In the genomic region with DNA sequence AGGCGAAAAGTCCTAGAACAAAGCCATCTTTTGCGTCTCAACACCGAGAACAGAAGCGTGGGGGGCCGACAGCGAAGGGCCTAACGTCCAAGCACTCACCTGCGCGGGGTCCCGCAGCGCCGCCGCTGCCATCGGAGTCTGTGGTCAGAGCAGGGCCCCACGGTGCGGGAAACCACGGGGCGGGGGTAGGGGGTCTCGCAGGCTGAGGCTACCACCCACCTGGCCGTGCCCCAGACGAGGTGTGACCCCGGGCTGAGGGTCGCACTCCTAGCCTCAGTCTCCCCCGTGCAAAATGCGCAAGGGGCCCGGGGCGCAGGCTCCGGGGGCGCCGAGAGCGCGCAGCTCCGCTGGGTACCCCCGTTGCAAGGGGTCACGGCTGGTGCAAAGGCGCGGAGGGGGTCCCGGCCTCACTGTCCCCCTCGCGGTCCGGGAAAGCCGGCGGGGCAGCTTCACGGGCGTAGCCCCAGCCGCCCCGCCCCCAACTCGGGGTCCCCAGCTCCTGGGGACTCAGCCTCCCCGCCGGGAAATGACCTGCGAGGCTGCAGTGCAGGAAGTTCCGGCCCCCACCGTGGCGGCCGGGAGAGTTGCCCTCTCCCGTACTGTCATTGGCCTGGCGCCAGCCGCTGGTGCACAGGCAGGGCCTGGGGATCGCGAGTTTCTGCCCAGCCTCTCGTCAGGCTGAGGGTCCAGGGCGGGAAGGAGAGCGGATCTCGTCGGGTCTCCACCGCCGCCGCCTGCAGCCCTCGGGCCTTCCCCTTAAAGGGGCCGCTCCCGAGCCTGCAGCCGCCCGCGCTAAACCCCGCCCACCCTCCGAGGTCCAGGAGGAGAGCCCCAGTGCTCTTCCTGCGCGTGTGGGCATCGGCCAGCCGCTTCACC, we compare ENCODE assay signal across 8 cellular contexts. TPM values are rescaled to one million over a fixed set of nuclear protein-coding genes. Genes with fewer than 3 reads are reported as not detected.
DNase-seq lines count a peak whose midpoint lies in the region; ATAC-seq and TF ChIP-seq lines count a peak whose summit lies in the region.

A gene (minus strand): TSS at position 699 of the 876 bp plus-strand sequence. CDS start 567 bp downstream, at position 132.

- ATAC-seq in CD4-positive, alpha-beta T cell (ENCODE audit: poor library complexity) = peak; percentile 63
- ATAC-seq in GM19455 (IDR thresholded peaks at IDR 0.05; ENCODE audit: unreplicated experiment) (peak; percentile 74), GM18873 (IDR thresholded peaks at IDR 0.05; ENCODE audit: low FRiP score, unreplicated experiment) (no peak)

- H3K4me2 ChIP-seq in SU-DHL-6 (ENCODE audit: low read depth, low read length, poor library complexity, severe bottlenecking) = peak within 1 kb of the TSS; percentile 65

- POLR2A ChIA-PET in CD4-positive, alpha-beta T cell (lab: Charles Lee) = interaction anchor here (1.3 to 3.7 kb wide), 8 partner anchors 9 to 286 kb away, joined by 3 to 46 read pairs (median 6); a partner anchor contains a TSS

- peak within 1 kb of the TSS; percentile 96 for H3K4me3 Mint-ChIP-seq in CD4-positive, alpha-beta T cell

- H4K20me1 ChIP-seq in SU-DHL-6 (ENCODE audit: low read depth, low read length) = no peaks in the 10 kb centered on the region

- in situ Hi-C loops in KBM-7 (cut with MboI; ENCODE audit: low pct_unique_long_range_greater_than_20kb, low sequenced_read_pairs) = no loop called here

- H3K27me3 ChIP-seq in CD4-positive, alpha-beta T cell (ENCODE audit: control insufficient read depth, insufficient read depth, low read length) = no peaks in the 10 kb centered on the region
- H3K27me3 ChIP-seq in SU-DHL-6 (ENCODE audit: low read length) = no peaks in the 10 kb centered on the region
- H3K27me3 ChIP-seq in right atrium auricular region = no peaks in the 10 kb centered on the region
- H3K27me3 ChIP-seq in prostate gland (replicated peaks; ENCODE audit: insufficient read depth) = no peaks in the 10 kb centered on the region

- peaks cover 48% of the 10 kb centered on the region for H3K9me3 ChIP-seq in CD4-positive, alpha-beta T cell (ENCODE audit: control insufficient read depth, low read length)
- H3K9me3 ChIP-seq in SU-DHL-6 (ENCODE audit: insufficient read depth, low read length) (peaks cover 26% of the 10 kb centered on the region; the same call in 1 of the 2 replicates), right atrium auricular region (peaks cover 17 to 28% of the 10 kb centered on the region in 2 donors), prostate gland (peaks cover 5% of the 10 kb centered on the region)

- peak within 1 kb of the TSS; percentile 57 for H3K27ac ChIP-seq in CD4-positive, alpha-beta T cell (ENCODE audit: low read depth, low read length)
- no peak within 1 kb of the TSS for H3K27ac ChIP-seq in SU-DHL-6 (ENCODE audit: low read depth, low read length)
- H3K27ac ChIP-seq in right atrium auricular region = peak within 1 kb of the TSS; percentile 38 to 66
- H3K27ac ChIP-seq in prostate gland = peak within 1 kb of the TSS; percentile 36 to 41

- peak within 1 kb of the TSS; percentile 72 for H3K9ac ChIP-seq in SU-DHL-6 (ENCODE audit: low read length)

- H3K4me1 ChIP-seq in right atrium auricular region (peaks cover 0 to 23% of the 10 kb centered on the region in 2 donors), prostate gland (replicated peaks) (no peaks in the 10 kb centered on the region)

- peaks cover 76% of the 10 kb centered on the region for H3K36me3 Mint-ChIP-seq in CD4-positive, alpha-beta T cell (ENCODE audit: low read depth)

- H3K9me2 ChIP-seq in SU-DHL-6 (replicated peaks; ENCODE audit: insufficient read depth, low read length) = no peaks in the 10 kb centered on the region

- no peak for TF ChIP-seq CTCF in CD4-positive, alpha-beta T cell (IDR thresholded peaks at IDR 0.05)
- TF ChIP-seq CTCF in SU-DHL-6 (IDR thresholded peaks at IDR 0.05; ENCODE audit: insufficient read depth, low read length, poor library complexity, severe bottlenecking) = no peak
- no peak for TF ChIP-seq CTCF in right atrium auricular region (IDR thresholded peaks at IDR 0.05)
- TF ChIP-seq CTCF in prostate gland (IDR thresholded peaks at IDR 0.05) = no peak

- DNase-seq in CD4-positive, alpha-beta T cell = peak in 9 of 10 experiments; percentile 9 to 59 (median 35)
- peak; percentile 50 for DNase-seq in KBM-7
- peak in 34 of 56 donors; percentile 6 to 67 (median 28) for DNase-seq in amygdala (lab: John Stamatoyannopoulos, UW)
- peak; percentile 62 for DNase-seq in right atrium auricular region (ENCODE audit: low spot score)
- peak; percentile 32 for DNase-seq in prostate gland (ENCODE audit: low spot score)

- intact Hi-C loops in CD4-positive, alpha-beta T cell (cut with DNase I, micrococcal nuclease) = loop anchor here in 1 of 2 experiments (2.0 to 5.0 kb wide), 2 partner anchors 17 to 191 kb away; a partner anchor contains a TSS
- intact Hi-C loops in prostate gland (cut with DNase I) = no loop called here

- H3K27ac Mint-ChIP-seq in CD4-positive, alpha-beta T cell = peak within 1 kb of the TSS; percentile 89

- peaks cover 23% of the 10 kb centered on the region for H3K9me3 Mint-ChIP-seq in CD4-positive, alpha-beta T cell

- H3K36me3 ChIP-seq in SU-DHL-6 (ENCODE audit: low read length) (peaks cover 9% of the 10 kb centered on the region), right atrium auricular region (peaks cover 21% of the 10 kb centered on the region), prostate gland (peaks cover 10 to 17% of the 10 kb centered on the region in 2 donors)

- under 1% methylated on average over 48 of the region's 80 CpGs for WGBS in prostate gland

- H2AFZ ChIP-seq in SU-DHL-6 (ENCODE audit: low read depth, low read length, severe bottlenecking) = peak within 1 kb of the TSS; percentile 99

- H3K79me2 ChIP-seq in SU-DHL-6 (ENCODE audit: insufficient read depth, low read length) = no peaks in the 10 kb centered on the region

- TF ChIP-seq POLR2A in prostate gland (IDR thresholded peaks at IDR 0.05) = no peak

- peak within 1 kb of the TSS; percentile 79 for H3K4me3 ChIP-seq in SU-DHL-6 (ENCODE audit: insufficient read depth, low read length, poor library complexity, severe bottlenecking)
- peak within 1 kb of the TSS; percentile 79 to 90 for H3K4me3 ChIP-seq in right atrium auricular region
- peak within 1 kb of the TSS; percentile 77 to 82 for H3K4me3 ChIP-seq in prostate gland

- CTCF ChIA-PET in CD4-positive, alpha-beta T cell (lab: Charles Lee) = interaction anchor here (1.1 kb wide), 1 partner anchor 9 kb away, joined by 3 read pairs; no protein-coding TSS in a partner anchor

- H3F3A ChIP-seq in SU-DHL-6 (ENCODE audit: insufficient read depth) = no peaks in the 10 kb centered on the region

- no peaks in the 10 kb centered on the region for H3K27me3 Mint-ChIP-seq in CD4-positive, alpha-beta T cell

- H3K4me1 Mint-ChIP-seq in CD4-positive, alpha-beta T cell (ENCODE audit: low read depth) = peaks cover 29% of the 10 kb centered on the region

RNA-seq across cellular contexts. Expression of the gene that starts here (rescaled TPM):
- total RNA-seq in CD4-positive, alpha-beta T cell = 1 to 10 TPM; 6.8 to 8.9 TPM
- 1 to 10 TPM; 4.4 to 5.9 TPM for total RNA-seq in right atrium auricular region
- 1 to 10 TPM; 8.2 to 9.3 TPM for total RNA-seq in prostate gland
